9 cellular contexts compared by ENCODE assay signal in genomic region chr13:31044658-31045620, GRCh38.
DNase-seq lines count a peak whose midpoint lies in the region; ATAC-seq and TF ChIP-seq lines count a peak whose summit lies in the region.
"Had no signal": no experiment of that assay in that cellular context is flagged by ENCODE, and none has a peak within 500 bp of the region (broad histone marks: within the 10 kb centered on the region; RNA-seq: fewer than 3 reads in every experiment).

No MANE protein-coding gene starts in this region.

- H3K4me3 ChIP-seq in upper lobe of left lung, result no peak overlapping the region

- ATAC-seq in upper lobe of left lung (ENCODE audit: low FRiP score in 2 of 2) (no peak), Right ventricle myocardium superior (ENCODE audit: poor library complexity) (no peak)

- WGBS in upper lobe of left lung, 2 donors, result 43 to 51% methylated on average over 13 of the region's 13 CpGs

- no peaks in the 10 kb centered on the region for H3K27me3 ChIP-seq in upper lobe of left lung

- no peaks in the 10 kb centered on the region for H3K36me3 ChIP-seq in upper lobe of left lung

- H3K4me1 Mint-ChIP-seq in activated naive CD4-positive, alpha-beta T cell treated with anti-CD3 and anti-CD28 coated beads for 36 hours (ENCODE audit: low read depth), result peaks cover 41% of the 10 kb centered on the region
- peaks cover 52% of the 10 kb centered on the region for H3K4me1 Mint-ChIP-seq in activated CD4-positive, alpha-beta T cell treated with anti-CD3 and anti-CD28 coated beads, Interleukin-2, amount 10 ng/mL, durations not matched to agents 7 days and 5 days

- peak; percentile 60 for DNase-seq in activated naive CD4-positive, alpha-beta T cell treated with anti-CD3 and anti-CD28 coated beads for 36 hours
- no peak for DNase-seq in activated naive CD4-positive, alpha-beta T cell (lab: John Stamatoyannopoulos, UW)
- peak; percentile 57 for DNase-seq in activated CD4-positive, alpha-beta T cell treated with anti-CD3 and anti-CD28 coated beads, Interleukin-2, amount 10 ng/mL, durations not matched to agents 7 days and 5 days
- DNase-seq in kidney tubule cell (ENCODE audit: low spot score) (peak; percentile 17), upper lobe of left lung (no peak), NCI-H2227 (lab: John Stamatoyannopoulos, UW; ENCODE audit: unreplicated experiment) (no peak), NAMALWA (ENCODE audit: low spot score) (no peak), Right ventricle myocardium superior (no peak)
- DNase-seq: NCI-H2029 treated with DMSO at 0.1 percent for 48 hours had no signal

- H3K27ac ChIP-seq in upper lobe of left lung, result peak overlapping the region; percentile 62 to 76 (median 72)

- no peak for TF ChIP-seq POLR2A in upper lobe of left lung (IDR thresholded peaks at IDR 0.05)

- H3K9me3 ChIP-seq in upper lobe of left lung, result no peaks in the 10 kb centered on the region

- CTCF ChIA-PET in activated naive CD4-positive, alpha-beta T cell treated with anti-CD3 and anti-CD28 coated beads for 36 hours (lab: Charles Lee), result interaction anchor here (0.6 to 2.6 kb wide), 42 partner anchors 10 to 637 kb away, joined by 3 to 32 read pairs (median 4); no protein-coding TSS in a partner anchor
- CTCF ChIA-PET in activated CD4-positive, alpha-beta T cell treated with anti-CD3 and anti-CD28 coated beads, Interleukin-2, amount 10 ng/mL, durations not matched to agents 7 days and 5 days (lab: Charles Lee), result interaction anchor here (0.6 to 2.2 kb wide), 24 partner anchors 10 to 883 kb away, joined by 3 to 11 read pairs (median 3); no protein-coding TSS in a partner anchor

- intact Hi-C loops in activated naive CD4-positive, alpha-beta T cell treated with anti-CD3 and anti-CD28 coated beads for 36 hours (cut with micrococcal nuclease), result loop anchor here (1.0 to 10.0 kb wide), 16 partner anchors 29 to 928 kb away; partner anchors contain the start of genes B3GLCT and USPL1
- intact Hi-C loops in Right ventricle myocardium superior (cut with DNase I), result loop anchor here (10.0 kb wide), 1 partner anchor 180 kb away; no protein-coding TSS in a partner anchor

- H3K4me3 Mint-ChIP-seq in activated naive CD4-positive, alpha-beta T cell treated with anti-CD3 and anti-CD28 coated beads for 36 hours, result no peak overlapping the region
- peak overlapping the region; percentile 51 for H3K4me3 Mint-ChIP-seq in activated CD4-positive, alpha-beta T cell treated with anti-CD3 and anti-CD28 coated beads, Interleukin-2, amount 10 ng/mL, durations not matched to agents 7 days and 5 days

- no peak for TF ChIP-seq EP300 in upper lobe of left lung (IDR thresholded peaks at IDR 0.05)

- H3K27me3 Mint-ChIP-seq in activated naive CD4-positive, alpha-beta T cell treated with anti-CD3 and anti-CD28 coated beads for 36 hours (ENCODE audit: low read depth), result peaks cover 2% of the 10 kb centered on the region
- H3K27me3 Mint-ChIP-seq in activated CD4-positive, alpha-beta T cell treated with anti-CD3 and anti-CD28 coated beads, Interleukin-2, amount 10 ng/mL, durations not matched to agents 7 days and 5 days, result peaks cover 12% of the 10 kb centered on the region

- H3K9me3 Mint-ChIP-seq in activated naive CD4-positive, alpha-beta T cell treated with anti-CD3 and anti-CD28 coated beads for 36 hours, result no peaks in the 10 kb centered on the region
- no peaks in the 10 kb centered on the region for H3K9me3 Mint-ChIP-seq in activated CD4-positive, alpha-beta T cell treated with anti-CD3 and anti-CD28 coated beads, Interleukin-2, amount 10 ng/mL, durations not matched to agents 7 days and 5 days

- peaks cover 15 to 32% (median 29%) of the 10 kb centered on the region in 4 donors for H3K4me1 ChIP-seq in upper lobe of left lung

- H3K36me3 Mint-ChIP-seq in activated naive CD4-positive, alpha-beta T cell treated with anti-CD3 and anti-CD28 coated beads for 36 hours (ENCODE audit: low read depth), result no peaks in the 10 kb centered on the region
- no peaks in the 10 kb centered on the region for H3K36me3 Mint-ChIP-seq in activated CD4-positive, alpha-beta T cell treated with anti-CD3 and anti-CD28 coated beads, Interleukin-2, amount 10 ng/mL, durations not matched to agents 7 days and 5 days (ENCODE audit: low read depth)

- H3K27ac Mint-ChIP-seq in activated naive CD4-positive, alpha-beta T cell treated with anti-CD3 and anti-CD28 coated beads for 36 hours, result peak overlapping the region; percentile 78
- H3K27ac Mint-ChIP-seq in activated CD4-positive, alpha-beta T cell treated with anti-CD3 and anti-CD28 coated beads, Interleukin-2, amount 10 ng/mL, durations not matched to agents 7 days and 5 days, result peak overlapping the region; percentile 85

- TF ChIP-seq CTCF in upper lobe of left lung (IDR thresholded peaks at IDR 0.05), result peak in 2 of 6 experiments; percentile 0 to 23

- POLR2A ChIA-PET in activated CD4-positive, alpha-beta T cell treated with anti-CD3 and anti-CD28 coated beads, Interleukin-2, amount 10 ng/mL, durations not matched to agents 7 days and 5 days (lab: Charles Lee), result interaction anchor here (1.3 kb wide), 1 partner anchor 66 kb away, joined by 3 read pairs; no protein-coding TSS in a partner anchor

Comparison
In these comparisons a context has a peak if more than half of its experiments do, and no peak if none do; other contexts are left out.
1. DNase-seq: peak in activated naive CD4-positive, alpha-beta T cell treated with anti-CD3 and anti-CD28 coated beads for 36 hours (single experiment), activated CD4-positive, alpha-beta T cell treated with anti-CD3 and anti-CD28 coated beads, Interleukin-2, amount 10 ng/mL, durations not matched to agents 7 days and 5 days (single experiment) and kidney tubule cell (single experiment); none in activated naive CD4-positive, alpha-beta T cell (0 of 4), upper lobe of left lung (0 of 2), NCI-H2227 (single experiment), NAMALWA (single experiment) and Right ventricle myocardium superior (single experiment).